In the genomic region with DNA sequence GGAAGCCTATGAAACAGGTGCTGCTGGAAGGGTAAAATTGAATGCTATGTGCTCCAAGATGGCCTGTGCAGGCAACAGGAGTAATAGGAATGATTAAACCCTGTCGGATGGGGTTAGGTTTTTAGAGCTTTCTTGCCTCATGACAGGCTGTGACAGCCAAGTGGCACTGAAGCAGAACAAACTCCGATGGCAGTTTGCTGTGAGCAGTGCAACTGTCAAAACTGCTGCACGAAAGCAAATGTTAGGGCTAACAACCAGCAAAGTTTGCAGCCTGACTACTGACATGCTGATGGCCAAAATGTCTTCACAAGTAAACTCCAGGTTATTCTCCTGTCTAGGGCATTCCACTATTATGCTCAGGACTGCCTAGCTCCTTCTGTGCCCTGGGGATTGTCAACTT, we compare ENCODE assay signal across 19 cellular contexts.
"Had no signal": no experiment of that assay in that cellular context is flagged by ENCODE, and none has a peak within 500 bp of the region (broad histone marks: within the 10 kb centered on the region; RNA-seq: fewer than 3 reads in every experiment).

No MANE protein-coding gene starts in this region.

- H3K9me3 Mint-ChIP-seq: activated naive CD8-positive, alpha-beta T cell treated with anti-CD3 and anti-CD28 coated beads, Interleukin-2, amount 50 U/mL, for 24 hours; T-helper 1 cell treated with Interleukin-12 subunit alpha and Interleukin-12 subunit beta and Interleukin-4 antibody, amounts not matched to agents 30 μg/mL and 1 μg/mL, for 36 hours had no signal

- H3K27me3 ChIP-seq: gastrocnemius medialis, heart right ventricle, ovary, right lobe of liver, transverse colon had no signal

- H3K4me1 ChIP-seq: gastrocnemius medialis, heart right ventricle, right lobe of liver, transverse colon had no signal

- H3K27ac ChIP-seq: coronary artery, gastrocnemius medialis, heart right ventricle, ovary, right lobe of liver, transverse colon had no signal

- H3K4me3 Mint-ChIP-seq: activated naive CD4-positive, alpha-beta T cell treated with anti-CD3 and anti-CD28 coated beads, Interleukin-2, amount 10 ng/mL, durations not matched to agents 7 days and 5 days; activated naive CD8-positive, alpha-beta T cell treated with anti-CD3 and anti-CD28 coated beads, Interleukin-2, amount 50 U/mL, for 24 hours; activated T-cell treated with anti-CD3 and anti-CD28 coated beads, Interleukin-2, amount 50 U/mL, for 4 hours; central memory CD8-positive, alpha-beta T cell; memory B cell; T-helper 1 cell treated with Interleukin-12 subunit alpha and Interleukin-12 subunit beta and Interleukin-4 antibody, amounts not matched to agents 30 μg/mL and 1 μg/mL, for 36 hours had no signal

- H3K36me3 Mint-ChIP-seq: activated naive CD4-positive, alpha-beta T cell treated with anti-CD3 and anti-CD28 coated beads, Interleukin-2, amount 10 ng/mL, durations not matched to agents 7 days and 5 days; memory B cell had no signal

- H3K36me3 ChIP-seq: gastrocnemius medialis, heart right ventricle, ovary, right lobe of liver, transverse colon had no signal

- H3K4me1 Mint-ChIP-seq: activated naive CD4-positive, alpha-beta T cell treated with anti-CD3 and anti-CD28 coated beads, Interleukin-2, amount 10 ng/mL, durations not matched to agents 7 days and 5 days; activated naive CD8-positive, alpha-beta T cell treated with anti-CD3 and anti-CD28 coated beads, Interleukin-2, amount 50 U/mL, for 24 hours; central memory CD8-positive, alpha-beta T cell; memory B cell had no signal

- ATAC-seq: activated naive CD8-positive, alpha-beta T cell treated with anti-CD3 and anti-CD28 coated beads, Interleukin-2, amount 50 U/mL, for 24 hours; activated T-cell treated with anti-CD3 and anti-CD28 coated beads, Interleukin-2, amount 50 U/mL, for 4 hours; gastrocnemius medialis; heart right ventricle; left ventricle myocardium superior; right lobe of liver; stimulated activated naive CD8-positive, alpha-beta T cell treated with anti-CD3 and anti-CD28 coated beads, Interleukin-15, Interleukin-2, amounts not matched to agents 100 U/mL and 50 U/mL, for 24 hours had no signal

- DNase-seq: activated CD4-positive, alpha-beta T cell treated with anti-CD3 and anti-CD28 coated beads, Interleukin-2, amount 50 U/mL, for 1 hour; activated CD4-positive, CD25-positive, alpha-beta regulatory T cell treated with anti-CD3 and anti-CD28 coated beads, Interleukin-2, amount 50 U/mL, for 72 hours; activated CD8-positive, alpha-beta memory T cell treated with anti-CD3 and anti-CD28 coated beads, Interleukin-2, amount 50 U/mL, for 4 hours; activated naive CD4-positive, alpha-beta T cell treated with anti-CD3 and anti-CD28 coated beads, Interleukin-2, amount 10 ng/mL, durations not matched to agents 7 days and 5 days; activated naive CD8-positive, alpha-beta T cell treated with anti-CD3 and anti-CD28 coated beads, Interleukin-2, amount 50 U/mL, for 24 hours; activated T-cell treated with anti-CD3 and anti-CD28 coated beads, Interleukin-2, amount 50 U/mL, for 4 hours; gastrocnemius medialis; heart right ventricle; kidney glomerular epithelial cell; left ventricle myocardium superior; ovary; right lobe of liver; stimulated activated CD8-positive, alpha-beta memory T cell treated with anti-CD3 and anti-CD28 coated beads, Interleukin-4, amount 100 ng/mL, for 48 hours; stimulated activated naive CD8-positive, alpha-beta T cell treated with anti-CD3 and anti-CD28 coated beads, Interleukin-15, Interleukin-2, amounts not matched to agents 100 U/mL and 50 U/mL, for 24 hours; transverse colon had no signal

- H3K27me3 Mint-ChIP-seq: activated naive CD4-positive, alpha-beta T cell treated with anti-CD3 and anti-CD28 coated beads, Interleukin-2, amount 10 ng/mL, durations not matched to agents 7 days and 5 days; activated naive CD8-positive, alpha-beta T cell treated with anti-CD3 and anti-CD28 coated beads, Interleukin-2, amount 50 U/mL, for 24 hours; central memory CD8-positive, alpha-beta T cell had no signal

- H3K27ac Mint-ChIP-seq: activated naive CD4-positive, alpha-beta T cell treated with anti-CD3 and anti-CD28 coated beads, Interleukin-2, amount 10 ng/mL, durations not matched to agents 7 days and 5 days; activated naive CD8-positive, alpha-beta T cell treated with anti-CD3 and anti-CD28 coated beads, Interleukin-2, amount 50 U/mL, for 24 hours; memory B cell; T-helper 1 cell treated with Interleukin-12 subunit alpha and Interleukin-12 subunit beta and Interleukin-4 antibody, amounts not matched to agents 30 μg/mL and 1 μg/mL, for 36 hours had no signal

- H3K4me3 ChIP-seq: coronary artery, gastrocnemius medialis, heart right ventricle, ovary, right lobe of liver, transverse colon had no signal

- H3K9me3 ChIP-seq: gastrocnemius medialis, ovary, right lobe of liver, transverse colon had no signal
